In the genomic region with DNA sequence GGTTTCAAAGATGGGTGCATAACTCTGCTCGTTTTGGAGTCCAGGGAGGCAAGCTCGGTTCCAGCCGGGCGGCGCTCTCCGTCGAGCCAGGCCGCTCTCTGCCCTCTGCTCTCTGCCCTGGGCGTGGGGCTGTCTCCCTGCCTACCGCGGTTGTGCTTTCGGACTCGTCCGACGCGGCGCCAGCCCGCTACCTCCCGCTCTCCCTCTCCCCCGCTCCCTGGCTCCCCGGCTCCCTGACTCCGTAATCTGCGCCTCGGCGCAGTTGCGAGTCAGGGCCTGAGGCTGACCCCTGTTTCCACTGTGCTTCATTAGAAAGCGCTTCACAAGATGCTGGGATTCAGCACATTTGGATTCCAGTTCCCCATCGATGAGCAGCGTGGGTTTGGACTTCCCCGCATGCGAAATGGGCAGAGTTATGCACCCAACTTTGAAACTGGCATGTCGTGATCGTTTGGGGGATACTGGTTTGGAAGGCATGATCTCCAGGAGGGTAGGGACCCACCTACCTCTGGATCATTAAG, we compare ENCODE assay signal across 8 cellular contexts. TPM values are rescaled to one million over a fixed set of nuclear protein-coding genes. Genes with fewer than 3 reads are reported as not detected.
DNase-seq lines count a peak whose midpoint lies in the region; ATAC-seq and TF ChIP-seq lines count a peak whose summit lies in the region.

No MANE protein-coding gene starts in this region.

- H3K4me3 ChIP-seq in heart right ventricle = peak overlapping the region; percentile 34 to 90 (median 83)

- peak overlapping the region; percentile 75 to 95 (median 86) for H3K27ac ChIP-seq in heart right ventricle

- peaks cover 23% of the 10 kb centered on the region for H3K4me1 Mint-ChIP-seq in activated CD8-positive, alpha-beta T cell treated with anti-CD3 and anti-CD28 coated beads, Interleukin-2, amount 10 ng/mL, durations not matched to agents 7 days and 5 days (ENCODE audit: low read depth)

- H3K27ac Mint-ChIP-seq in activated CD8-positive, alpha-beta T cell treated with anti-CD3 and anti-CD28 coated beads, Interleukin-2, amount 10 ng/mL, durations not matched to agents 7 days and 5 days = no peak overlapping the region

- CTCF ChIA-PET in activated CD8-positive, alpha-beta T cell treated with anti-CD3 and anti-CD28 coated beads, Interleukin-2, amount 10 ng/mL, durations not matched to agents 7 days and 5 days (lab: Charles Lee) = no interaction called here

- peaks cover 69% of the 10 kb centered on the region for H3K27me3 Mint-ChIP-seq in activated CD8-positive, alpha-beta T cell treated with anti-CD3 and anti-CD28 coated beads, Interleukin-2, amount 10 ng/mL, durations not matched to agents 7 days and 5 days (ENCODE audit: low read depth)

- H3K9me3 Mint-ChIP-seq in activated CD8-positive, alpha-beta T cell treated with anti-CD3 and anti-CD28 coated beads, Interleukin-2, amount 10 ng/mL, durations not matched to agents 7 days and 5 days (ENCODE audit: insufficient read depth) = no peaks in the 10 kb centered on the region

- POLR2A ChIA-PET in activated CD8-positive, alpha-beta T cell treated with anti-CD3 and anti-CD28 coated beads, Interleukin-2, amount 10 ng/mL, durations not matched to agents 7 days and 5 days (lab: Charles Lee) = no interaction called here

- H3K27me3 ChIP-seq in heart right ventricle = peaks cover 0 to 59% (median 0%) of the 10 kb centered on the region in 7 donors

- 9 to 14% methylated on average over 33 of the region's 33 CpGs for WGBS in heart right ventricle, 2 donors

- intact Hi-C loops in heart right ventricle (cut with DNase I) = loop anchor here in 7 of 10 donors (2.0 to 10.0 kb wide), 7 partner anchors 20 to 214 kb away; partner anchors contain the start of gene SNRPE (in 1 of the 7)
- intact Hi-C loops in posterior vena cava (cut with DNase I) = loop anchor here (2.0 to 10.0 kb wide), 2 partner anchors 50 to 52 kb away; no protein-coding TSS in a partner anchor

- H3K36me3 Mint-ChIP-seq in activated CD8-positive, alpha-beta T cell treated with anti-CD3 and anti-CD28 coated beads, Interleukin-2, amount 10 ng/mL, durations not matched to agents 7 days and 5 days (ENCODE audit: low read depth) = no peaks in the 10 kb centered on the region

- ATAC-seq in activated CD8-positive, alpha-beta T cell treated with anti-CD3 and anti-CD28 coated beads, Interleukin-2, amount 10 ng/mL, durations not matched to agents 7 days and 5 days = no peak
- ATAC-seq in heart right ventricle (peak; percentile 5 to 24 (median 12)), HG03175 (IDR thresholded peaks at IDR 0.05; ENCODE audit: unreplicated experiment) (no peak)

- TF ChIP-seq CTCF in heart right ventricle (IDR thresholded peaks at IDR 0.05) = no peak

- DNase-seq in ELF-1 (ENCODE audit: low read depth, low spot score) = peak; percentile 55
- DNase-seq in activated CD8-positive, alpha-beta T cell treated with anti-CD3 and anti-CD28 coated beads, Interleukin-2, amount 10 ng/mL, durations not matched to agents 7 days and 5 days = no peak
- DNase-seq in heart right ventricle = peak in 1 of 2 donors; percentile 45
- DNase-seq in posterior vena cava (ENCODE audit: low spot score) = peak; percentile 84
- no peak for DNase-seq in GM19238 (ENCODE audit: insufficient read length, low spot score)
- DNase-seq in pons (ENCODE audit: low spot score) = no peak
- no peak for DNase-seq in NCI-H446 treated with DMSO at 0.1 percent for 48 hours (lab: John Stamatoyannopoulos, UW)

- H3K36me3 ChIP-seq in heart right ventricle = no peaks in the 10 kb centered on the region

- H3K9me3 ChIP-seq in heart right ventricle = no peaks in the 10 kb centered on the region

- H3K4me1 ChIP-seq in heart right ventricle = peaks cover 5 to 62% (median 54%) of the 10 kb centered on the region in 9 donors

- peak overlapping the region; percentile 44 for H3K4me3 Mint-ChIP-seq in activated CD8-positive, alpha-beta T cell treated with anti-CD3 and anti-CD28 coated beads, Interleukin-2, amount 10 ng/mL, durations not matched to agents 7 days and 5 days

RNA-seq across cellular contexts. Expression of gene SOX13, which starts 2.3 kb away (rescaled TPM):
- total RNA-seq in activated CD8-positive, alpha-beta T cell treated with anti-CD3 and anti-CD28 coated beads, Interleukin-2, amount 10 ng/mL, durations not matched to agents 7 days and 5 days = 1 to 10 TPM in 1 of 2 experiments, under 1 TPM in 1; 0.37 to 1.2 TPM
- 10 to 100 TPM in 8 of 10 donors, 1 to 10 TPM in 2; 7.3 to 18.6 (median 12.1) TPM for total RNA-seq in heart right ventricle
- polyA plus RNA-seq in heart right ventricle = 10 to 100 TPM in 1 of 2 donors, 1 to 10 TPM in 1; 8.6 to 14.7 TPM
- total RNA-seq in posterior vena cava = 10 to 100 TPM; 43.6 to 47.0 TPM

Comparison
In these comparisons a context has a peak if more than half of its experiments do, and no peak if none do; other contexts are left out.
1. DNase-seq: peak in ELF-1 (single experiment) and posterior vena cava (single experiment); none in activated CD8-positive, alpha-beta T cell treated with anti-CD3 and anti-CD28 coated beads, Interleukin-2, amount 10 ng/mL, durations not matched to agents 7 days and 5 days (single experiment), GM19238 (single experiment), pons (single experiment) and NCI-H446 treated with DMSO at 0.1 percent for 48 hours (single experiment).
2. ATAC-seq: peak in heart right ventricle (8 of 8); none in activated CD8-positive, alpha-beta T cell treated with anti-CD3 and anti-CD28 coated beads, Interleukin-2, amount 10 ng/mL, durations not matched to agents 7 days and 5 days (single experiment) and HG03175 (single experiment).